Comparison of ENCODE assay signal across 1 cellular context in the genomic region with DNA sequence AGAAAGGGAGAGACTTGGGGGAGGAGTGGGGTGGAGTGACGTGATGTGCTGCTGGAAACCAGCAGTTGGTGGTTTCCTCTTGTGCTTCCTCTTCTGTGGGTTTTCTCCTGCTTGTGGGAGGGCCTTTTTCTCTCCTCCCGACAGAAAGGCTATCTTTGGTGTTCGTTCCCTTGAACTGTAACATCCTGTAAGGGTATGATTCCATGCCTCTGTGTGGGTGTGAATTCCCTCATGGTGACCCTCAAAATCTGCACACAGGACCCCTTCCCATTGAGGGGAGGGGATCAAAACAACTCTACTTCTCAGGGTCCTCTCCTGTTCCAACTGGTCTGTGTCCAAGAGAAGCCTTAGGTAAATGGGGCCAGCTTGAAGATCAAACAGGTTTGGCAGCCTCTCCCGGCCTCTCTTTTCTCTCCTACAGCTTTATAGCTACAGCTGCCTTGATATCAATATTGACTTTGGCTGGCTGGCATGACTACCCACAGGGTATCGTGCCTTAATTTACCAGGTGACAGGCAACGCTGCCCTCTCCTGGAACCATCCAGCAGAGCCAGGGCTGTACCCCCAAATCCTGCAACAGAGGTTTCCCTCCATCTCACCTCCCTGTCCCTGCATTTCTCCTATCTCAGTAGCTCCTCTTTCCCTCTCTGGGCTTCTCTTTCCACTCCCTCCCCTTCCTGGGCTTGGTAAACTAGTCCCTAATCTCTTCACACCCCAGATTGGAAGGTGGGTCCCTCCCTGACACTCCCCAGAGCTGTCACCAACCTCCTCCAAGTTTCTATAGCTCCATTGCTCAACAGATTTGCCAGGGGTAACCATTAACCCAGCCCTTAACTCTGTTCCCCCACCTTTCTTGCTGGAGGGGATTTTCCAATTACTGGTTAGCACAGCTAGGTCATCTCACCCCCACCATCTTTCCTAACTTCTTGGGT.
A peak's percentile ranks its signal among the peaks of the same experiment; 100 is the strongest.
TF ChIP-seq lines count a peak whose summit lies in the region.

No MANE protein-coding gene starts in this region.

TF ChIP-seq in HepG2, 621 proteins besides CTCF, POLR2A, EP300 and RAD21 (continued from another document and continues in another):
- TF ChIP-seq, protein P1, sequence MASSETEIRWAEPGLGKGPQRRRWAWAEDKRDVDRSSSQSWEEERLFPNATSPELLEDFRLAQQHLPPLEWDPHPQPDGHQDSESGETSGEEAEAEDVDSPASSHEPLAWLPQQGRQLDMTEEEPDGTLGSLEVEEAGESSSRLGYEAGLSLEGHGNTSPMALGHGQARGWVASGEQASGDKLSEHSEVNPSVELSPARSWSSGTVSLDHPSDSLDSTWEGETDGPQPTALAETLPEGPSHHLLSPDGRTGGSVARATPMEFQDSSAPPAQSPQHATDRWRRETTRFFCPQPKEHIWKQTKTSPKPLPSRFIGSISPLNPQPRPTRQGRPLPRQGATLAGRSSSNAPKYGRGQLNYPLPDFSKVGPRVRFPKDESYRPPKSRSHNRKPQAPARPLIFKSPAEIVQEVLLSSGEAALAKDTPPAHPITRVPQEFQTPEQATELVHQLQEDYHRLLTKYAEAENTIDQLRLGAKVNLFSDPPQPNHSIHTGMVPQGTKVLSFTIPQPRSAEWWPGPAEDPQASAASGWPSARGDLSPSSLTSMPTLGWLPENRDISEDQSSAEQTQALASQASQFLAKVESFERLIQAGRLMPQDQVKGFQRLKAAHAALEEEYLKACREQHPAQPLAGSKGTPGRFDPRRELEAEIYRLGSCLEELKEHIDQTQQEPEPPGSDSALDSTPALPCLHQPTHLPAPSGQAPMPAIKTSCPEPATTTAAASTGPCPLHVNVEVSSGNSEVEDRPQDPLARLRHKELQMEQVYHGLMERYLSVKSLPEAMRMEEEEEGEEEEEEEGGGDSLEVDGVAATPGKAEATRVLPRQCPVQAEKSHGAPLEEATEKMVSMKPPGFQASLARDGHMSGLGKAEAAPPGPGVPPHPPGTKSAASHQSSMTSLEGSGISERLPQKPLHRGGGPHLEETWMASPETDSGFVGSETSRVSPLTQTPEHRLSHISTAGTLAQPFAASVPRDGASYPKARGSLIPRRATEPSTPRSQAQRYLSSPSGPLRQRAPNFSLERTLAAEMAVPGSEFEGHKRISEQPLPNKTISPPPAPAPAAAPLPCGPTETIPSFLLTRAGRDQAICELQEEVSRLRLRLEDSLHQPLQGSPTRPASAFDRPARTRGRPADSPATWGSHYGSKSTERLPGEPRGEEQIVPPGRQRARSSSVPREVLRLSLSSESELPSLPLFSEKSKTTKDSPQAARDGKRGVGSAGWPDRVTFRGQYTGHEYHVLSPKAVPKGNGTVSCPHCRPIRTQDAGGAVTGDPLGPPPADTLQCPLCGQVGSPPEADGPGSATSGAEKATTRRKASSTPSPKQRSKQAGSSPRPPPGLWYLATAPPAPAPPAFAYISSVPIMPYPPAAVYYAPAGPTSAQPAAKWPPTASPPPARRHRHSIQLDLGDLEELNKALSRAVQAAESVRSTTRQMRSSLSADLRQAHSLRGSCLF (CRISPR knock-in tag; IDR thresholded peaks at IDR 0.05; ENCODE audit: borderline replicate concordance), result no peak
- TF ChIP-seq TARDBP (CRISPR knock-in tag; IDR thresholded peaks at IDR 0.05), result peak; percentile 89
- TF ChIP-seq, protein P2, sequence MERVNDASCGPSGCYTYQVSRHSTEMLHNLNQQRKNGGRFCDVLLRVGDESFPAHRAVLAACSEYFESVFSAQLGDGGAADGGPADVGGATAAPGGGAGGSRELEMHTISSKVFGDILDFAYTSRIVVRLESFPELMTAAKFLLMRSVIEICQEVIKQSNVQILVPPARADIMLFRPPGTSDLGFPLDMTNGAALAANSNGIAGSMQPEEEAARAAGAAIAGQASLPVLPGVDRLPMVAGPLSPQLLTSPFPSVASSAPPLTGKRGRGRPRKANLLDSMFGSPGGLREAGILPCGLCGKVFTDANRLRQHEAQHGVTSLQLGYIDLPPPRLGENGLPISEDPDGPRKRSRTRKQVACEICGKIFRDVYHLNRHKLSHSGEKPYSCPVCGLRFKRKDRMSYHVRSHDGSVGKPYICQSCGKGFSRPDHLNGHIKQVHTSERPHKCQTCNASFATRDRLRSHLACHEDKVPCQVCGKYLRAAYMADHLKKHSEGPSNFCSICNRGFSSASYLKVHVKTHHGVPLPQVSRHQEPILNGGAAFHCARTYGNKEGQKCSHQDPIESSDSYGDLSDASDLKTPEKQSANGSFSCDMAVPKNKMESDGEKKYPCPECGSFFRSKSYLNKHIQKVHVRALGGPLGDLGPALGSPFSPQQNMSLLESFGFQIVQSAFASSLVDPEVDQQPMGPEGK (CRISPR knock-in tag; IDR thresholded peaks at IDR 0.05), result peak; percentile 97; the same call in 1 of the 2 replicates
- TF ChIP-seq ZFYVE20 (CRISPR knock-in tag; IDR thresholded peaks at IDR 0.05; ENCODE audit: borderline replicate concordance, low read depth), result no peak
- TF ChIP-seq, protein P3, sequence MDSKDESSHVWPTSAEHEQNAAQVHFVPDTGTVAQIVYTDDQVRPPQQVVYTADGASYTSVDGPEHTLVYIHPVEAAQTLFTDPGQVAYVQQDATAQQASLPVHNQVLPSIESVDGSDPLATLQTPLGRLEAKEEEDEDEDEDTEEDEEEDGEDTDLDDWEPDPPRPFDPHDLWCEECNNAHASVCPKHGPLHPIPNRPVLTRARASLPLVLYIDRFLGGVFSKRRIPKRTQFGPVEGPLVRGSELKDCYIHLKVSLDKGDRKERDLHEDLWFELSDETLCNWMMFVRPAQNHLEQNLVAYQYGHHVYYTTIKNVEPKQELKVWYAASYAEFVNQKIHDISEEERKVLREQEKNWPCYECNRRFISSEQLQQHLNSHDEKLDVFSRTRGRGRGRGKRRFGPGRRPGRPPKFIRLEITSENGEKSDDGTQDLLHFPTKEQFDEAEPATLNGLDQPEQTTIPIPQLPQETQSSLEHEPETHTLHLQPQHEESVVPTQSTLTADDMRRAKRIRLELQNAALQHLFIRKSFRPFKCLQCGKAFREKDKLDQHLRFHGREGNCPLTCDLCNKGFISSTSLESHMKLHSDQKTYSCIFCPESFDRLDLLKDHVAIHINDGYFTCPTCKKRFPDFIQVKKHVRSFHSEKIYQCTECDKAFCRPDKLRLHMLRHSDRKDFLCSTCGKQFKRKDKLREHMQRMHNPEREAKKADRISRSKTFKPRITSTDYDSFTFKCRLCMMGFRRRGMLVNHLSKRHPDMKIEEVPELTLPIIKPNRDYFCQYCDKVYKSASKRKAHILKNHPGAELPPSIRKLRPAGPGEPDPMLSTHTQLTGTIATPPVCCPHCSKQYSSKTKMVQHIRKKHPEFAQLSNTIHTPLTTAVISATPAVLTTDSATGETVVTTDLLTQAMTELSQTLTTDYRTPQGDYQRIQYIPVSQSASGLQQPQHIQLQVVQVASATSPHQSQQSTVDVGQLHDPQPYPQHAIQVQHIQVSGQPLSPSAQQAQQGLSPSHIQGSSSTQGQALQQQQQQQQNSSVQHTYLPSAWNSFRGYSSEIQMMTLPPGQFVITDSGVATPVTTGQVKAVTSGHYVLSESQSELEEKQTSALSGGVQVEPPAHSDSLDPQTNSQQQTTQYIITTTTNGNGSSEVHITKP (CRISPR knock-in tag; IDR thresholded peaks at IDR 0.05; ENCODE audit: low read depth), result peak; percentile 91
- TF ChIP-seq ZNF629 (CRISPR knock-in tag; conservative IDR thresholded peaks at IDR 0.05), result 0 out of 2 replicates have a peak, but pooled peaks have one; percentile 46
- TF ChIP-seq ZNF12 (CRISPR knock-in tag; IDR thresholded peaks at IDR 0.05), result peak; percentile 64; the same call in 1 of the 2 replicates
- no peak for TF ChIP-seq SOX6 (IDR thresholded peaks at IDR 0.05)
- peak; percentile 85 for TF ChIP-seq SOX6 (CRISPR knock-in tag; IDR thresholded peaks at IDR 0.05)
- TF ChIP-seq, protein P4, sequence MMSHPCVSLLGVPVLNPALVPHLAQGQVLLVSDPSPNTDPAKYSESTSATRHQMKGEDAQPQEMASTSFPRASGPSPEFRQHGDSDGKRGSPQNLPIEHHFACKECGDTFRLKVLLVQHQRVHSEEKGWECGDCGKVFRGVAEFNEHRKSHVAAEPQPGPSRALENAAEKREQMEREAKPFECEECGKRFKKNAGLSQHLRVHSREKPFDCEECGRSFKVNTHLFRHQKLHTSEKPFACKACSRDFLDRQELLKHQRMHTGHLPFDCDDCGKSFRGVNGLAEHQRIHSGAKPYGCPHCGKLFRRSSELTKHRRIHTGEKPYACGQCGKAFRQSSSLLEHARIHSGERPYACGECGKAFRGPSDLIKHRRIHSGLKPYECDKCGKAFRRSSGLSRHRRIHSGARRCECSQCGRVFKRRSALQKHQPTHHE (CRISPR knock-in tag; IDR thresholded peaks at IDR 0.05; ENCODE audit: borderline replicate concordance), result peak; percentile 74; the same call in 1 of the 2 replicates
- 0 out of 2 replicates have a peak, but pooled peaks have one; percentile 15 for TF ChIP-seq ZNF598 (CRISPR knock-in tag; IDR thresholded peaks at IDR 0.05; ENCODE audit: borderline replicate concordance)
- TF ChIP-seq ZNF232 (CRISPR knock-in tag; IDR thresholded peaks at IDR 0.05; ENCODE audit: borderline replicate concordance), result no peak
- TF ChIP-seq ZNF44 (CRISPR knock-in tag; IDR thresholded peaks at IDR 0.05), result no peak
- TF ChIP-seq ZNF317 (CRISPR knock-in tag; IDR thresholded peaks at IDR 0.05), result peak; percentile 55
- TF ChIP-seq DPF2 (CRISPR knock-in tag; IDR thresholded peaks at IDR 0.05; ENCODE audit: borderline replicate concordance, low read depth), result peak; percentile 58; the same call in 1 of the 2 replicates
- TF ChIP-seq ZNF780A (CRISPR knock-in tag; IDR thresholded peaks at IDR 0.05), result peak; percentile 55; the same call in 1 of the 2 replicates
- peak; percentile 37; the same call in 1 of the 2 replicates for TF ChIP-seq ZNF652 (CRISPR knock-in tag; IDR thresholded peaks at IDR 0.05; ENCODE audit: borderline replicate concordance, low read depth)
- no peak for TF ChIP-seq CENPX (CRISPR knock-in tag; IDR thresholded peaks at IDR 0.05)
- TF ChIP-seq, protein P5, sequence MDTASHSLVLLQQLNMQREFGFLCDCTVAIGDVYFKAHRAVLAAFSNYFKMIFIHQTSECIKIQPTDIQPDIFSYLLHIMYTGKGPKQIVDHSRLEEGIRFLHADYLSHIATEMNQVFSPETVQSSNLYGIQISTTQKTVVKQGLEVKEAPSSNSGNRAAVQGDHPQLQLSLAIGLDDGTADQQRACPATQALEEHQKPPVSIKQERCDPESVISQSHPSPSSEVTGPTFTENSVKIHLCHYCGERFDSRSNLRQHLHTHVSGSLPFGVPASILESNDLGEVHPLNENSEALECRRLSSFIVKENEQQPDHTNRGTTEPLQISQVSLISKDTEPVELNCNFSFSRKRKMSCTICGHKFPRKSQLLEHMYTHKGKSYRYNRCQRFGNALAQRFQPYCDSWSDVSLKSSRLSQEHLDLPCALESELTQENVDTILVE (CRISPR knock-in tag; IDR thresholded peaks at IDR 0.05), result peak; percentile 81
- TF ChIP-seq ZSCAN25 (CRISPR knock-in tag; IDR thresholded peaks at IDR 0.05), result peak; percentile 42; the same call in 1 of the 2 replicates
- peak; percentile 96 for TF ChIP-seq SAP130 (CRISPR knock-in tag; IDR thresholded peaks at IDR 0.05; ENCODE audit: low read depth)
- TF ChIP-seq, protein P6, sequence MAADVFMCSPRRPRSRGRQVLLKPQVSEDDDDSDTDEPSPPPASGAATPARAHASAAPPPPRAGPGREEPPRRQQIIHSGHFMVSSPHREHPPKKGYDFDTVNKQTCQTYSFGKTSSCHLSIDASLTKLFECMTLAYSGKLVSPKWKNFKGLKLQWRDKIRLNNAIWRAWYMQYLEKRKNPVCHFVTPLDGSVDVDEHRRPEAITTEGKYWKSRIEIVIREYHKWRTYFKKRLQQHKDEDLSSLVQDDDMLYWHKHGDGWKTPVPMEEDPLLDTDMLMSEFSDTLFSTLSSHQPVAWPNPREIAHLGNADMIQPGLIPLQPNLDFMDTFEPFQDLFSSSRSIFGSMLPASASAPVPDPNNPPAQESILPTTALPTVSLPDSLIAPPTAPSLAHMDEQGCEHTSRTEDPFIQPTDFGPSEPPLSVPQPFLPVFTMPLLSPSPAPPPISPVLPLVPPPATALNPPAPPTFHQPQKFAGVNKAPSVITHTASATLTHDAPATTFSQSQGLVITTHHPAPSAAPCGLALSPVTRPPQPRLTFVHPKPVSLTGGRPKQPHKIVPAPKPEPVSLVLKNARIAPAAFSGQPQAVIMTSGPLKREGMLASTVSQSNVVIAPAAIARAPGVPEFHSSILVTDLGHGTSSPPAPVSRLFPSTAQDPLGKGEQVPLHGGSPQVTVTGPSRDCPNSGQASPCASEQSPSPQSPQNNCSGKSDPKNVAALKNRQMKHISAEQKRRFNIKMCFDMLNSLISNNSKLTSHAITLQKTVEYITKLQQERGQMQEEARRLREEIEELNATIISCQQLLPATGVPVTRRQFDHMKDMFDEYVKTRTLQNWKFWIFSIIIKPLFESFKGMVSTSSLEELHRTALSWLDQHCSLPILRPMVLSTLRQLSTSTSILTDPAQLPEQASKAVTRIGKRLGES (CRISPR knock-in tag; IDR thresholded peaks at IDR 0.05; ENCODE audit: borderline replicate concordance), result 0 out of 2 replicates have a peak, but pooled peaks have one; percentile 43
- TF ChIP-seq SCMH1 (CRISPR knock-in tag; IDR thresholded peaks at IDR 0.05; ENCODE audit: borderline replicate concordance), result no peak
- TF ChIP-seq KLF12 (CRISPR knock-in tag; IDR thresholded peaks at IDR 0.05; ENCODE audit: borderline replicate concordance), result peak; percentile 86
- TF ChIP-seq, protein P7, sequence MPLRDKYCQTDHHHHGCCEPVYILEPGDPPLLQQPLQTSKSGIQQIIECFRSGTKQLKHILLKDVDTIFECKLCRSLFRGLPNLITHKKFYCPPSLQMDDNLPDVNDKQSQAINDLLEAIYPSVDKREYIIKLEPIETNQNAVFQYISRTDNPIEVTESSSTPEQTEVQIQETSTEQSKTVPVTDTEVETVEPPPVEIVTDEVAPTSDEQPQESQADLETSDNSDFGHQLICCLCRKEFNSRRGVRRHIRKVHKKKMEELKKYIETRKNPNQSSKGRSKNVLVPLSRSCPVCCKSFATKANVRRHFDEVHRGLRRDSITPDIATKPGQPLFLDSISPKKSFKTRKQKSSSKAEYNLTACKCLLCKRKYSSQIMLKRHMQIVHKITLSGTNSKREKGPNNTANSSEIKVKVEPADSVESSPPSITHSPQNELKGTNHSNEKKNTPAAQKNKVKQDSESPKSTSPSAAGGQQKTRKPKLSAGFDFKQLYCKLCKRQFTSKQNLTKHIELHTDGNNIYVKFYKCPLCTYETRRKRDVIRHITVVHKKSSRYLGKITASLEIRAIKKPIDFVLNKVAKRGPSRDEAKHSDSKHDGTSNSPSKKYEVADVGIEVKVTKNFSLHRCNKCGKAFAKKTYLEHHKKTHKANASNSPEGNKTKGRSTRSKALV (CRISPR knock-in tag; IDR thresholded peaks at IDR 0.05), result no peak; the same call in 1 of the 2 replicates
- TF ChIP-seq, protein P8, sequence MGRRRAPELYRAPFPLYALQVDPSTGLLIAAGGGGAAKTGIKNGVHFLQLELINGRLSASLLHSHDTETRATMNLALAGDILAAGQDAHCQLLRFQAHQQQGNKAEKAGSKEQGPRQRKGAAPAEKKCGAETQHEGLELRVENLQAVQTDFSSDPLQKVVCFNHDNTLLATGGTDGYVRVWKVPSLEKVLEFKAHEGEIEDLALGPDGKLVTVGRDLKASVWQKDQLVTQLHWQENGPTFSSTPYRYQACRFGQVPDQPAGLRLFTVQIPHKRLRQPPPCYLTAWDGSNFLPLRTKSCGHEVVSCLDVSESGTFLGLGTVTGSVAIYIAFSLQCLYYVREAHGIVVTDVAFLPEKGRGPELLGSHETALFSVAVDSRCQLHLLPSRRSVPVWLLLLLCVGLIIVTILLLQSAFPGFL (CRISPR knock-in tag; IDR thresholded peaks at IDR 0.05), result no peak
